In the genomic region with DNA sequence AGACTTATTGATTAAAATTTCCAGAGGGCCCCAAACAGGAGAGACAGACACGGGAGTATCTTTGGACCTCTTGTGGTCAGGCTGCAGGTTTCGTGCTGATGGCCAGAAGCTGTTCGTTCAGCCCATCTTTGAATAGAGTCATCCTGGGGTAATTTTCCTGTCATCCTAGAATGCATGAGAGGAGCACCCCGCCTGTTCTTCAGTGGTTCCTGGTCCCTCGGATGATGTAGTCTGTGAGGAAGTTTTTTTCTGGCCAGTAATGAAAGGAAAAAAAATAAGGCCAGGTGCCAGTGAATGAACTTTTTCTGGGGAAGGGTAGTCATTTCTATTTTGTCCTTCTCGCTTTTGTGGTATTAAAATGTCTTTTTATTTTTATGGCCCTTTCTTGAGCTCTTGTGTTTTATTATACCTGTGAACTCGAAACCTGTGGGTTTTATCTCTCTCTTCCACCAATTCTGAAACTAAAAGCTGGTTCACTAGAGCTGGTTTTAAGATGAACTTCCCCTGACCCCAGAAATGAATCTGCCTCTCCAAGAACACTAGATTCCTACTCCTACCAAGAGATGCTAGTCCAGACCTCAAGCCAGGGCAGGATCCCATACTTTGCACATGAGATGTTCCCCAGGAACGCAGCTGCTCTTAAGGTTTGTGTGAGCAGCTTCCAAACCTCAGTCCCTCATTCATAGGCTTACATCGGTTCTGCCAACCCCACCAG, we compare ENCODE assay signal across 1 cellular context.
A peak's percentile ranks its signal among the peaks of the same experiment; 100 is the strongest.
TF ChIP-seq lines count a peak whose summit lies in the region.

No MANE protein-coding gene starts in this region.

TF ChIP-seq in GM12878, 131 proteins besides CTCF, POLR2A, EP300 and RAD21:
- TF ChIP-seq, protein P1, sequence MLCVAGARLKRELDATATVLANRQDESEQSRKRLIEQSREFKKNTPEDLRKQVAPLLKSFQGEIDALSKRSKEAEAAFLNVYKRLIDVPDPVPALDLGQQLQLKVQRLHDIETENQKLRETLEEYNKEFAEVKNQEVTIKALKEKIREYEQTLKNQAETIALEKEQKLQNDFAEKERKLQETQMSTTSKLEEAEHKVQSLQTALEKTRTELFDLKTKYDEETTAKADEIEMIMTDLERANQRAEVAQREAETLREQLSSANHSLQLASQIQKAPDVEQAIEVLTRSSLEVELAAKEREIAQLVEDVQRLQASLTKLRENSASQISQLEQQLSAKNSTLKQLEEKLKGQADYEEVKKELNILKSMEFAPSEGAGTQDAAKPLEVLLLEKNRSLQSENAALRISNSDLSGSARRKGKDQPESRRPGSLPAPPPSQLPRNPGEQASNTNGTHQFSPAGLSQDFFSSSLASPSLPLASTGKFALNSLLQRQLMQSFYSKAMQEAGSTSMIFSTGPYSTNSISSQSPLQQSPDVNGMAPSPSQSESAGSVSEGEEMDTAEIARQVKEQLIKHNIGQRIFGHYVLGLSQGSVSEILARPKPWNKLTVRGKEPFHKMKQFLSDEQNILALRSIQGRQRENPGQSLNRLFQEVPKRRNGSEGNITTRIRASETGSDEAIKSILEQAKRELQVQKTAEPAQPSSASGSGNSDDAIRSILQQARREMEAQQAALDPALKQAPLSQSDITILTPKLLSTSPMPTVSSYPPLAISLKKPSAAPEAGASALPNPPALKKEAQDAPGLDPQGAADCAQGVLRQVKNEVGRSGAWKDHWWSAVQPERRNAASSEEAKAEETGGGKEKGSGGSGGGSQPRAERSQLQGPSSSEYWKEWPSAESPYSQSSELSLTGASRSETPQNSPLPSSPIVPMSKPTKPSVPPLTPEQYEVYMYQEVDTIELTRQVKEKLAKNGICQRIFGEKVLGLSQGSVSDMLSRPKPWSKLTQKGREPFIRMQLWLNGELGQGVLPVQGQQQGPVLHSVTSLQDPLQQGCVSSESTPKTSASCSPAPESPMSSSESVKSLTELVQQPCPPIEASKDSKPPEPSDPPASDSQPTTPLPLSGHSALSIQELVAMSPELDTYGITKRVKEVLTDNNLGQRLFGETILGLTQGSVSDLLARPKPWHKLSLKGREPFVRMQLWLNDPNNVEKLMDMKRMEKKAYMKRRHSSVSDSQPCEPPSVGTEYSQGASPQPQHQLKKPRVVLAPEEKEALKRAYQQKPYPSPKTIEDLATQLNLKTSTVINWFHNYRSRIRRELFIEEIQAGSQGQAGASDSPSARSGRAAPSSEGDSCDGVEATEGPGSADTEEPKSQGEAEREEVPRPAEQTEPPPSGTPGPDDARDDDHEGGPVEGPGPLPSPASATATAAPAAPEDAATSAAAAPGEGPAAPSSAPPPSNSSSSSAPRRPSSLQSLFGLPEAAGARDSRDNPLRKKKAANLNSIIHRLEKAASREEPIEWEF (IDR thresholded peaks at IDR 0.05; ENCODE audit: insufficient replicate concordance, low read depth, low read length): no peak
- TF ChIP-seq CEBPB (IDR thresholded peaks at IDR 0.05; ENCODE audit: borderline replicate concordance in 1 of 2, low read depth in 2 of 2, low read length in 2 of 2) (no peak), ETV6 (conservative IDR thresholded peaks at IDR 0.05 in 1 of 2, IDR thresholded peaks at IDR 0.05 in 1 of 2; ENCODE audit: borderline replicate concordance in 1 of 2, low read depth in 1 of 2) (no peak), JUNB (IDR thresholded peaks at IDR 0.05) (no peak; the same call in 1 of the 2 replicates), MYB (IDR thresholded peaks at IDR 0.05; ENCODE audit: borderline replicate concordance, low read depth, low read length) (no peak), BHLHE40 (IDR thresholded peaks at IDR 0.05; ENCODE audit: borderline replicate concordance in 1 of 2, low read depth in 2 of 2, low read length in 1 of 2) (no peak), RUNX3 (IDR thresholded peaks at IDR 0.05; ENCODE audit: low read length) (peak; percentile 79), NFIC (IDR thresholded peaks at IDR 0.05; ENCODE audit: low read depth, low read length) (peak; percentile 64), TCF12 (IDR thresholded peaks at IDR 0.05; ENCODE audit: low read depth, low read length) (0 out of 2 replicates have a peak, but pooled peaks have one; percentile 3), FOXM1 (IDR thresholded peaks at IDR 0.05; ENCODE audit: low read depth, low read length) (peak; percentile 41; the same call in 1 of the 2 replicates), BMI1 (IDR thresholded peaks at IDR 0.05; ENCODE audit: borderline replicate concordance) (no peak), MXI1 (IDR thresholded peaks at IDR 0.05; ENCODE audit: low read depth, low read length) (no peak), IKZF2 (IDR thresholded peaks at IDR 0.05) (peak in 1 of 2 experiments; percentile 22; a peak in 1 of 4 replicates), IKZF1 (conservative IDR thresholded peaks at IDR 0.05) (0 out of 2 replicates have a peak, but pooled peaks have one; percentile 16), GABPA (IDR thresholded peaks at IDR 0.05; ENCODE audit: low read depth) (no peak)
- TF ChIP-seq, protein P2, sequence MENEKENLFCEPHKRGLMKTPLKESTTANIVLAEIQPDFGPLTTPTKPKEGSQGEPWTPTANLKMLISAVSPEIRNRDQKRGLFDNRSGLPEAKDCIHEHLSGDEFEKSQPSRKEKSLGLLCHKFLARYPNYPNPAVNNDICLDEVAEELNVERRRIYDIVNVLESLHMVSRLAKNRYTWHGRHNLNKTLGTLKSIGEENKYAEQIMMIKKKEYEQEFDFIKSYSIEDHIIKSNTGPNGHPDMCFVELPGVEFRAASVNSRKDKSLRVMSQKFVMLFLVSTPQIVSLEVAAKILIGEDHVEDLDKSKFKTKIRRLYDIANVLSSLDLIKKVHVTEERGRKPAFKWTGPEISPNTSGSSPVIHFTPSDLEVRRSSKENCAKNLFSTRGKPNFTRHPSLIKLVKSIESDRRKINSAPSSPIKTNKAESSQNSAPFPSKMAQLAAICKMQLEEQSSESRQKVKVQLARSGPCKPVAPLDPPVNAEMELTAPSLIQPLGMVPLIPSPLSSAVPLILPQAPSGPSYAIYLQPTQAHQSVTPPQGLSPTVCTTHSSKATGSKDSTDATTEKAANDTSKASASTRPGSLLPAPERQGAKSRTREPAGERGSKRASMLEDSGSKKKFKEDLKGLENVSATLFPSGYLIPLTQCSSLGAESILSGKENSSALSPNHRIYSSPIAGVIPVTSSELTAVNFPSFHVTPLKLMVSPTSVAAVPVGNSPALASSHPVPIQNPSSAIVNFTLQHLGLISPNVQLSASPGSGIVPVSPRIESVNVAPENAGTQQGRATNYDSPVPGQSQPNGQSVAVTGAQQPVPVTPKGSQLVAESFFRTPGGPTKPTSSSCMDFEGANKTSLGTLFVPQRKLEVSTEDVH (IDR thresholded peaks at IDR 0.05; ENCODE audit: low read depth, partially characterized antibody): no peak
- TF ChIP-seq, protein P3, sequence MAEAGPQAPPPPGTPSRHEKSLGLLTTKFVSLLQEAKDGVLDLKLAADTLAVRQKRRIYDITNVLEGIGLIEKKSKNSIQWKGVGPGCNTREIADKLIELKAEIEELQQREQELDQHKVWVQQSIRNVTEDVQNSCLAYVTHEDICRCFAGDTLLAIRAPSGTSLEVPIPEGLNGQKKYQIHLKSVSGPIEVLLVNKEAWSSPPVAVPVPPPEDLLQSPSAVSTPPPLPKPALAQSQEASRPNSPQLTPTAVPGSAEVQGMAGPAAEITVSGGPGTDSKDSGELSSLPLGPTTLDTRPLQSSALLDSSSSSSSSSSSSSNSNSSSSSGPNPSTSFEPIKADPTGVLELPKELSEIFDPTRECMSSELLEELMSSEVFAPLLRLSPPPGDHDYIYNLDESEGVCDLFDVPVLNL (IDR thresholded peaks at IDR 0.05; ENCODE audit: low read depth, low read length): no peak
- TF ChIP-seq, protein P4, sequence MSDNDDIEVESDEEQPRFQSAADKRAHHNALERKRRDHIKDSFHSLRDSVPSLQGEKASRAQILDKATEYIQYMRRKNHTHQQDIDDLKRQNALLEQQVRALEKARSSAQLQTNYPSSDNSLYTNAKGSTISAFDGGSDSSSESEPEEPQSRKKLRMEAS (IDR thresholded peaks at IDR 0.05; ENCODE audit: low read depth, low read length): no peak
- TF ChIP-seq, protein P5, sequence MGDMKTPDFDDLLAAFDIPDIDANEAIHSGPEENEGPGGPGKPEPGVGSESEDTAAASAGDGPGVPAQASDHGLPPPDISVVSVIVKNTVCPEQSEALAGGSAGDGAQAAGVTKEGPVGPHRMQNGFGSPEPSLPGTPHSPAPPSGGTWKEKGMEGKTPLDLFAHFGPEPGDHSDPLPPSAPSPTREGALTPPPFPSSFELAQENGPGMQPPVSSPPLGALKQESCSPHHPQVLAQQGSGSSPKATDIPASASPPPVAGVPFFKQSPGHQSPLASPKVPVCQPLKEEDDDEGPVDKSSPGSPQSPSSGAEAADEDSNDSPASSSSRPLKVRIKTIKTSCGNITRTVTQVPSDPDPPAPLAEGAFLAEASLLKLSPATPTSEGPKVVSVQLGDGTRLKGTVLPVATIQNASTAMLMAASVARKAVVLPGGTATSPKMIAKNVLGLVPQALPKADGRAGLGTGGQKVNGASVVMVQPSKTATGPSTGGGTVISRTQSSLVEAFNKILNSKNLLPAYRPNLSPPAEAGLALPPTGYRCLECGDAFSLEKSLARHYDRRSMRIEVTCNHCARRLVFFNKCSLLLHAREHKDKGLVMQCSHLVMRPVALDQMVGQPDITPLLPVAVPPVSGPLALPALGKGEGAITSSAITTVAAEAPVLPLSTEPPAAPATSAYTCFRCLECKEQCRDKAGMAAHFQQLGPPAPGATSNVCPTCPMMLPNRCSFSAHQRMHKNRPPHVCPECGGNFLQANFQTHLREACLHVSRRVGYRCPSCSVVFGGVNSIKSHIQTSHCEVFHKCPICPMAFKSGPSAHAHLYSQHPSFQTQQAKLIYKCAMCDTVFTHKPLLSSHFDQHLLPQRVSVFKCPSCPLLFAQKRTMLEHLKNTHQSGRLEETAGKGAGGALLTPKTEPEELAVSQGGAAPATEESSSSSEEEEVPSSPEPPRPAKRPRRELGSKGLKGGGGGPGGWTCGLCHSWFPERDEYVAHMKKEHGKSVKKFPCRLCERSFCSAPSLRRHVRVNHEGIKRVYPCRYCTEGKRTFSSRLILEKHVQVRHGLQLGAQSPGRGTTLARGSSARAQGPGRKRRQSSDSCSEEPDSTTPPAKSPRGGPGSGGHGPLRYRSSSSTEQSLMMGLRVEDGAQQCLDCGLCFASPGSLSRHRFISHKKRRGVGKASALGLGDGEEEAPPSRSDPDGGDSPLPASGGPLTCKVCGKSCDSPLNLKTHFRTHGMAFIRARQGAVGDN (IDR thresholded peaks at IDR 0.05): no peak
- TF ChIP-seq, protein P6, sequence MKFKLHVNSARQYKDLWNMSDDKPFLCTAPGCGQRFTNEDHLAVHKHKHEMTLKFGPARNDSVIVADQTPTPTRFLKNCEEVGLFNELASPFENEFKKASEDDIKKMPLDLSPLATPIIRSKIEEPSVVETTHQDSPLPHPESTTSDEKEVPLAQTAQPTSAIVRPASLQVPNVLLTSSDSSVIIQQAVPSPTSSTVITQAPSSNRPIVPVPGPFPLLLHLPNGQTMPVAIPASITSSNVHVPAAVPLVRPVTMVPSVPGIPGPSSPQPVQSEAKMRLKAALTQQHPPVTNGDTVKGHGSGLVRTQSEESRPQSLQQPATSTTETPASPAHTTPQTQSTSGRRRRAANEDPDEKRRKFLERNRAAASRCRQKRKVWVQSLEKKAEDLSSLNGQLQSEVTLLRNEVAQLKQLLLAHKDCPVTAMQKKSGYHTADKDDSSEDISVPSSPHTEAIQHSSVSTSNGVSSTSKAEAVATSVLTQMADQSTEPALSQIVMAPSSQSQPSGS (IDR thresholded peaks at IDR 0.05; ENCODE audit: low read length): 0 out of 2 replicates have a peak, but pooled peaks have one; percentile 46
- TF ChIP-seq, protein P7, sequence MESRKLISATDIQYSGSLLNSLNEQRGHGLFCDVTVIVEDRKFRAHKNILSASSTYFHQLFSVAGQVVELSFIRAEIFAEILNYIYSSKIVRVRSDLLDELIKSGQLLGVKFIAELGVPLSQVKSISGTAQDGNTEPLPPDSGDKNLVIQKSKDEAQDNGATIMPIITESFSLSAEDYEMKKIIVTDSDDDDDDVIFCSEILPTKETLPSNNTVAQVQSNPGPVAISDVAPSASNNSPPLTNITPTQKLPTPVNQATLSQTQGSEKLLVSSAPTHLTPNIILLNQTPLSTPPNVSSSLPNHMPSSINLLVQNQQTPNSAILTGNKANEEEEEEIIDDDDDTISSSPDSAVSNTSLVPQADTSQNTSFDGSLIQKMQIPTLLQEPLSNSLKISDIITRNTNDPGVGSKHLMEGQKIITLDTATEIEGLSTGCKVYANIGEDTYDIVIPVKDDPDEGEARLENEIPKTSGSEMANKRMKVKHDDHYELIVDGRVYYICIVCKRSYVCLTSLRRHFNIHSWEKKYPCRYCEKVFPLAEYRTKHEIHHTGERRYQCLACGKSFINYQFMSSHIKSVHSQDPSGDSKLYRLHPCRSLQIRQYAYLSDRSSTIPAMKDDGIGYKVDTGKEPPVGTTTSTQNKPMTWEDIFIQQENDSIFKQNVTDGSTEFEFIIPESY (IDR thresholded peaks at IDR 0.05): no peak
